12 cellular contexts compared by ENCODE assay signal in the genomic region with DNA sequence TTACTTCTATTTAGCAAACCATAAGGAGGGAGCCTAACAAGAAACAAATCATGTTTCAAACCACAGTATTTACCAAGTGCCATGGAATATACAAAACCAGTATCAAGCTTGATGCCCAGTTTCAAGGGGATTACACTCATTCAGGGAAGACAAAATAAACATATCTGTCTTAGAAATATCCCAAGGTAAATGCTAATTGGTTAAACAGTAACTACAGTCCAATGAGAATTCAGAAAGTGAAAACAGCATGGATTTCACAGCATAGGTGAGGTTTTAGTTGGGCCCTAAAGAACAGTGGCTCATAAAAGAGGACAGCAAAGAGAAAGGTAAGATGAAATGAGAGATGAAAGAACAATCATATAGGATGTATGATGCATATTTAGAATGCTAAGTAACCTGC.
"Had no signal": no experiment of that assay in that cellular context is flagged by ENCODE, and none has a peak within 500 bp of the region (broad histone marks: within the 10 kb centered on the region; RNA-seq: fewer than 3 reads in every experiment).

No MANE protein-coding gene starts in this region.

- DNase-seq: activated gamma-delta T cell; activated naive CD8-positive, alpha-beta T cell treated with anti-CD3 and anti-CD28 coated beads, Interleukin-2, amount 10 ng/mL, durations not matched to agents 7 days and 5 days; activated T-cell treated with anti-CD3 and anti-CD28 coated beads, Interleukin-2, amount 50 U/mL, for 24 hours; aorta; foreskin keratinocyte; left lung; ovary; substantia nigra; T-helper 2 cell; trophoblast cell had no signal

- H3K27me3 ChIP-seq: foreskin keratinocyte, left lung, neural progenitor cell, ovary had no signal

- H3K4me2 ChIP-seq: neural progenitor cell had no signal

- H3K27ac Mint-ChIP-seq: activated naive CD8-positive, alpha-beta T cell treated with anti-CD3 and anti-CD28 coated beads, Interleukin-2, amount 10 ng/mL, durations not matched to agents 7 days and 5 days; activated T-cell treated with anti-CD3 and anti-CD28 coated beads, Interleukin-2, amount 50 U/mL, for 24 hours; neural progenitor cell had no signal

- H3K27me3 Mint-ChIP-seq: activated naive CD8-positive, alpha-beta T cell treated with anti-CD3 and anti-CD28 coated beads, Interleukin-2, amount 10 ng/mL, durations not matched to agents 7 days and 5 days; activated T-cell treated with anti-CD3 and anti-CD28 coated beads, Interleukin-2, amount 50 U/mL, for 24 hours had no signal

- H3K4me3 Mint-ChIP-seq: activated naive CD8-positive, alpha-beta T cell treated with anti-CD3 and anti-CD28 coated beads, Interleukin-2, amount 10 ng/mL, durations not matched to agents 7 days and 5 days; activated T-cell treated with anti-CD3 and anti-CD28 coated beads, Interleukin-2, amount 50 U/mL, for 24 hours; neural progenitor cell had no signal

- H3K27ac ChIP-seq: foreskin keratinocyte, left lung, neural progenitor cell, ovary had no signal

- H2AFZ ChIP-seq: neural progenitor cell had no signal

- H3K9me3 Mint-ChIP-seq: activated T-cell treated with anti-CD3 and anti-CD28 coated beads, Interleukin-2, amount 50 U/mL, for 24 hours had no signal

- H3K9me3 ChIP-seq: ovary had no signal

- ATAC-seq: activated CD4-positive, CD25-positive, alpha-beta regulatory T cell treated with anti-CD3 and anti-CD28 coated beads, Interleukin-2, amount 50 U/mL, for 24 hours; foreskin keratinocyte had no signal

- H3K4me1 ChIP-seq: foreskin keratinocyte, neural progenitor cell had no signal

- H3K36me3 ChIP-seq: neural progenitor cell, ovary had no signal

- H3K9ac ChIP-seq: neural progenitor cell had no signal

- H3K4me3 ChIP-seq: left lung, neural progenitor cell, ovary had no signal
